Comparison of ENCODE assay signal across 2 cellular contexts in the genomic region with DNA sequence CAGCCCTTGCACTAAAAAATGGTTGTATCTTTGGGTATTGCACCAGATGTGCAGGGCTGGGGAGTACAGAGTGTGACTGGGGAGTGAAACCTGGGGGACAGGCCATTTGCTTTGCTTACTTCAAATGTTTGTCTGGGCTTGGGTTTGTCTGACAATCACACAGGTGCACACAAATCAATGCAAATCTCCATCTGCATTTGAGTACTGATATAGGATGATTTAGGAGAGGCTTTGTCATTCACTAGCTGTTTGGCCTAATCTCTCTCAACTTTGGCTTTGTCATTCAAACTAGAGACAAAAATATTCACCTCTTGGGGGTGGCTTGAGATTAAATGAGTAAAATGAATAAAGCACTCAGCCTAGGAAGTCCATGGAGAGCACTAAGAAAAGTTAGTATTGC.
TF ChIP-seq lines count a peak whose summit lies in the region.

No MANE protein-coding gene starts in this region.

TF ChIP-seq in K562, 482 proteins besides CTCF, POLR2A, EP300 and RAD21:
- peak; percentile 28 for TF ChIP-seq MEIS2 (IDR thresholded peaks at IDR 0.05; ENCODE audit: partially characterized antibody)
- TF ChIP-seq CBFA2T3 (IDR thresholded peaks at IDR 0.05) = peak; percentile 33; the same call in 1 of the 2 replicates
- TF ChIP-seq, protein P1, sequence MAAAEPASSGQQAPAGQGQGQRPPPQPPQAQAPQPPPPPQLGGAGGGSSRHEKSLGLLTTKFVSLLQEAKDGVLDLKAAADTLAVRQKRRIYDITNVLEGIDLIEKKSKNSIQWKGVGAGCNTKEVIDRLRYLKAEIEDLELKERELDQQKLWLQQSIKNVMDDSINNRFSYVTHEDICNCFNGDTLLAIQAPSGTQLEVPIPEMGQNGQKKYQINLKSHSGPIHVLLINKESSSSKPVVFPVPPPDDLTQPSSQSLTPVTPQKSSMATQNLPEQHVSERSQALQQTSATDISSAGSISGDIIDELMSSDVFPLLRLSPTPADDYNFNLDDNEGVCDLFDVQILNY (CRISPR knock-in tag; IDR thresholded peaks at IDR 0.05) = no peak
- no peak for TF ChIP-seq NRF1 (conservative IDR thresholded peaks at IDR 0.05 in 1 of 2, IDR thresholded peaks at IDR 0.05 in 1 of 2)
- TF ChIP-seq HDAC1 (IDR thresholded peaks at IDR 0.05) = 0 out of 4 replicates have a peak, but pooled peaks of 1 of the 2 experiments have one; percentile 21
- no peak for TF ChIP-seq CBX2 (IDR thresholded peaks at IDR 0.05; ENCODE audit: insufficient read depth, low read length, poor library complexity, severe bottlenecking)
- no peak for TF ChIP-seq ZNF589 (CRISPR knock-in tag; IDR thresholded peaks at IDR 0.05; ENCODE audit: low read depth)
- no peak for TF ChIP-seq ZNF707 (CRISPR knock-in tag; conservative IDR thresholded peaks at IDR 0.05)
- peak; percentile 58 to 69; a peak in 3 of 4 replicates for TF ChIP-seq KDM1A (IDR thresholded peaks at IDR 0.05)
- TF ChIP-seq ZNF212 (CRISPR knock-in tag; IDR thresholded peaks at IDR 0.05) = no peak
- no peak for TF ChIP-seq MNT (conservative IDR thresholded peaks at IDR 0.05)
TF ChIP-seq in K562: peak in this region for 4.

TF ChIP-seq in HepG2, 621 proteins besides CTCF, POLR2A, EP300 and RAD21:
- no peak for TF ChIP-seq NCOR1 (IDR thresholded peaks at IDR 0.05; ENCODE audit: borderline replicate concordance, low read length)
- TF ChIP-seq, protein P2, sequence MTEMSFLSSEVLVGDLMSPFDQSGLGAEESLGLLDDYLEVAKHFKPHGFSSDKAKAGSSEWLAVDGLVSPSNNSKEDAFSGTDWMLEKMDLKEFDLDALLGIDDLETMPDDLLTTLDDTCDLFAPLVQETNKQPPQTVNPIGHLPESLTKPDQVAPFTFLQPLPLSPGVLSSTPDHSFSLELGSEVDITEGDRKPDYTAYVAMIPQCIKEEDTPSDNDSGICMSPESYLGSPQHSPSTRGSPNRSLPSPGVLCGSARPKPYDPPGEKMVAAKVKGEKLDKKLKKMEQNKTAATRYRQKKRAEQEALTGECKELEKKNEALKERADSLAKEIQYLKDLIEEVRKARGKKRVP (CRISPR knock-in tag; IDR thresholded peaks at IDR 0.05) = no peak
- TF ChIP-seq ZSCAN25 (CRISPR knock-in tag; IDR thresholded peaks at IDR 0.05) = no peak
